ENCODE assay signal across 16 cellular contexts in genomic region chr16:85353013-85353412, GRCh38.
DNase-seq lines count a peak whose midpoint lies in the region; ATAC-seq and TF ChIP-seq lines count a peak whose summit lies in the region.
"Had no signal": no experiment of that assay in that cellular context is flagged by ENCODE, and none has a peak within 500 bp of the region (broad histone marks: within the 10 kb centered on the region; RNA-seq: fewer than 3 reads in every experiment).

No MANE protein-coding gene starts in this region.

- H3K36me3 ChIP-seq in HEK293 (ENCODE audit: control insufficient read depth in 2 of 2, insufficient read depth in 1 of 2, low read length in 2 of 2) (no peaks in the 10 kb centered on the region), WERI-Rb-1 (no peaks in the 10 kb centered on the region), lower lobe of right lung (no peaks in the 10 kb centered on the region), suprapubic skin (no peaks in the 10 kb centered on the region), heart right ventricle (no peaks in the 10 kb centered on the region)

- no peak for TF ChIP-seq EP300 in suprapubic skin (IDR thresholded peaks at IDR 0.05)

- TF ChIP-seq CTCF in HEK293 (tag by site-specific recombination; IDR thresholded peaks at IDR 0.05) (no peak), WERI-Rb-1 (IDR thresholded peaks at IDR 0.05; ENCODE audit: low read depth, low read length) (no peak), lower lobe of right lung (IDR thresholded peaks at IDR 0.05) (no peak), suprapubic skin (IDR thresholded peaks at IDR 0.05) (no peak), heart right ventricle (IDR thresholded peaks at IDR 0.05) (no peak)

- no peaks in the 10 kb centered on the region for H3K27me3 ChIP-seq in WERI-Rb-1 (ENCODE audit: insufficient read depth, low read depth, severe bottlenecking)
- no peaks in the 10 kb centered on the region for H3K27me3 ChIP-seq in lower lobe of right lung (ENCODE audit: low read depth)
- no peaks in the 10 kb centered on the region for H3K27me3 ChIP-seq in suprapubic skin
- H3K27me3 ChIP-seq in heart right ventricle: no peaks in the 10 kb centered on the region

- intact Hi-C loops in lower lobe of right lung (cut with DNase I): no loop called here
- intact Hi-C loops in heart right ventricle (cut with DNase I): no loop called here

- POLR2A ChIA-PET in HEK293 (lab: Yijun Ruan, JAX): no interaction called here

- H3K4me1 ChIP-seq in HEK293 (ENCODE audit: control insufficient read depth, insufficient read depth, low read length): no peaks in the 10 kb centered on the region
- peaks cover 22% of the 10 kb centered on the region for H3K4me1 ChIP-seq in lower lobe of right lung
- H3K4me1 ChIP-seq in suprapubic skin: peaks cover 64% of the 10 kb centered on the region
- peaks cover 0 to 16% (median 7%) of the 10 kb centered on the region in 9 donors for H3K4me1 ChIP-seq in heart right ventricle

- CTCF ChIA-PET in HEK293 (lab: Yijun Ruan, JAX): interaction anchor here (0.7 to 1.7 kb wide), 2 partner anchors 57 to 263 kb away, joined by 4 read pairs; no protein-coding TSS in a partner anchor

- H3K9me3 ChIP-seq in HEK293 (ENCODE audit: control insufficient read depth, insufficient read depth, low read depth, low read length): no peaks in the 10 kb centered on the region
- H3K9me3 ChIP-seq in WERI-Rb-1 (ENCODE audit: severe bottlenecking): no peaks in the 10 kb centered on the region
- H3K9me3 ChIP-seq in lower lobe of right lung: no peaks in the 10 kb centered on the region
- no peaks in the 10 kb centered on the region for H3K9me3 ChIP-seq in suprapubic skin
- H3K9me3 ChIP-seq in heart right ventricle: peaks cover 0 to 5% (median 0%) of the 10 kb centered on the region in 11 donors

- WGBS in suprapubic skin: 100% methylated on average over 10 of the region's 10 CpGs
- WGBS in heart right ventricle, 2 donors: 98 to 99% methylated on average over 10 of the region's 10 CpGs

- H3K27ac ChIP-seq in HEK293 (ENCODE audit: extremely low read depth, low read depth, low read length): no peak overlapping the region
- H3K27ac ChIP-seq in WERI-Rb-1: peak overlapping the region; percentile 93
- peak overlapping the region; percentile 76 for H3K27ac ChIP-seq in lower lobe of right lung
- peak overlapping the region; percentile 58 for H3K27ac ChIP-seq in suprapubic skin
- H3K27ac ChIP-seq in heart right ventricle: no peak overlapping the region
- H3K27ac ChIP-seq: SK-N-MC had no signal

- H3K4me3 ChIP-seq in HEK293 (ENCODE audit: low read depth, low read length) (no peak overlapping the region), WERI-Rb-1 (ENCODE audit: low read depth, low read length) (no peak overlapping the region), lower lobe of right lung (no peak overlapping the region), suprapubic skin (no peak overlapping the region), heart right ventricle (no peak overlapping the region)
- H3K4me3 ChIP-seq: SK-N-MC had no signal

- DNase-seq in WERI-Rb-1 (no peak), lower lobe of right lung (no peak), suprapubic skin (ENCODE audit: low spot score in 2 of 2) (no peak), NCI-H1694 (lab: John Stamatoyannopoulos, UW) (no peak), heart right ventricle (no peak), HT-29 (ENCODE audit: low spot score) (no peak)
- DNase-seq: C1 segment of cervical spinal cord, DND-41, HCEC 1CT, IMR-90, NCI-H510A, NCI-H774 had no signal

- no peak for ATAC-seq in lower lobe of right lung
- no peak for ATAC-seq in heart right ventricle
- no peak for ATAC-seq in HG03097 (IDR thresholded peaks at IDR 0.05; ENCODE audit: low FRiP score, unreplicated experiment)
- ATAC-seq: Right ventricle myocardium inferior had no signal

- TF ChIP-seq POLR2A in suprapubic skin (IDR thresholded peaks at IDR 0.05): no peak

TF ChIP-seq in HEK293, 187 proteins besides CTCF, POLR2A, EP300 and RAD21:
- TF ChIP-seq ZNF133 (tag by site-specific recombination; IDR thresholded peaks at IDR 0.05) (no peak), SETDB1 (IDR thresholded peaks at IDR 0.05; ENCODE audit: insufficient read length, low read length) (peak; percentile 29)
TF ChIP-seq in HEK293: peak in this region for 1.

Comparison
In these comparisons a context has a peak if more than half of its experiments do, and no peak if none do; other contexts are left out.
1. H3K27ac ChIP-seq: peak in WERI-Rb-1 (single experiment), lower lobe of right lung (single experiment) and suprapubic skin (single experiment); none in HEK293 (single experiment) and heart right ventricle (0 of 10).